Comparison of ENCODE assay signal across 9 cellular contexts in genomic region chr12:128120035-128120434, GRCh38.
"Had no signal": no experiment of that assay in that cellular context is flagged by ENCODE, and none has a peak within 500 bp of the region (broad histone marks: within the 10 kb centered on the region; RNA-seq: fewer than 3 reads in every experiment).

No MANE protein-coding gene starts in this region.

- DNase-seq: H7, HFFc6, IMR-90, KG1 had no signal

- H3K9me3 ChIP-seq: HAP-1 had no signal

- H3K9me3 Mint-ChIP-seq: GM23338 had no signal

- FAIRE-seq: K562 had no signal

- H3K4me3 ChIP-seq: GM23338, HAP-1, K562 had no signal

- ATAC-seq: GM23338, HCT116, K562 had no signal

- H3K4me2 ChIP-seq: GM23338 had no signal

- H3K4me1 ChIP-seq: HAP-1 had no signal

- H3K36me3 ChIP-seq: HAP-1 had no signal

- H3K27ac ChIP-seq: HL-60 had no signal

- H2AFZ ChIP-seq: GM23338 had no signal

- H3K4me3 Mint-ChIP-seq: GM23338, HFFc6 had no signal

- H3K27ac Mint-ChIP-seq: GM23338, HFFc6 had no signal

- H3K4me1 Mint-ChIP-seq: GM23338 had no signal
